Comparison of ENCODE assay signal across 28 cellular contexts in genomic region chr17:16425202-16425601, GRCh38. TPM values are rescaled to one million over a fixed set of nuclear protein-coding genes. Genes with fewer than 3 reads are reported as not detected.
"Had no signal": no experiment of that assay in that cellular context is flagged by ENCODE, and none has a peak within 500 bp of the region (broad histone marks: within the 10 kb centered on the region; RNA-seq: fewer than 3 reads in every experiment).

No MANE protein-coding gene starts in this region.

- H3K27me3 Mint-ChIP-seq: activated CD4-positive, alpha-beta T cell treated with anti-CD3 and anti-CD28 coated beads, Interleukin-2, amount 10 ng/mL, durations not matched to agents 24 days and 14 days; activated CD8-positive, alpha-beta memory T cell treated with anti-CD3 and anti-CD28 coated beads, Interleukin-2, amount 10 ng/mL, durations not matched to agents 7 days and 5 days; activated naive CD8-positive, alpha-beta T cell treated with anti-CD3 and anti-CD28 coated beads, Interleukin-2, amount 50 U/mL, for 24 hours; activated T-cell treated with anti-CD3 and anti-CD28 coated beads, Interleukin-2, amount 50 U/mL, for 24 hours; T-helper 17 cell had no signal

- H3K27ac Mint-ChIP-seq: activated CD8-positive, alpha-beta memory T cell treated with anti-CD3 and anti-CD28 coated beads, Interleukin-2, amount 10 ng/mL, durations not matched to agents 7 days and 5 days; activated naive CD8-positive, alpha-beta T cell treated with anti-CD3 and anti-CD28 coated beads, Interleukin-2, amount 50 U/mL, for 24 hours; activated T-cell treated with anti-CD3 and anti-CD28 coated beads, Interleukin-2, amount 50 U/mL, for 24 hours; activated T-helper 1 cell treated with anti-CD3 and anti-CD28 coated beads, Interleukin-12 subunit alpha, Interleukin-12 subunit beta, Interleukin-2, Interleukin-4 antibody, amounts not matched to agents 30 ng/mL and 10 ng/mL and 1 ng/mL, durations not matched to agents 14 hours and 24 hours and 36 hours; T-helper 17 cell; WTC11 had no signal

- H3K36me3 ChIP-seq: cardiac muscle cell had no signal

- H3K9me3 ChIP-seq: ascending aorta, Peyer's patch had no signal

- H3K27ac ChIP-seq: ascending aorta, brain microvascular endothelial cell, cardiac muscle cell, Peyer's patch, RWPE1 had no signal

- DNase-seq: activated CD4-positive, alpha-beta T cell treated with anti-CD3 and anti-CD28 coated beads for 1 hour; activated CD4-positive, alpha-beta T cell treated with anti-CD3 and anti-CD28 coated beads, Interleukin-2, amount 10 ng/mL, durations not matched to agents 24 days and 14 days; activated CD4-positive, alpha-beta T cell treated with anti-CD3 and anti-CD28 coated beads, Interleukin-2, amount 50 U/mL, for 48 hours; activated CD8-positive, alpha-beta memory T cell treated with anti-CD3 and anti-CD28 coated beads, Interleukin-2, amount 10 ng/mL, durations not matched to agents 7 days and 5 days; activated effector memory CD4-positive, alpha-beta T cell treated with Interleukin-2 at 50 U/mL for 16 hours; activated naive CD4-positive, alpha-beta T cell; activated naive CD8-positive, alpha-beta T cell treated with anti-CD3 and anti-CD28 coated beads, Interleukin-2, amount 50 U/mL, for 24 hours; activated T-cell treated with anti-CD3 and anti-CD28 coated beads, Interleukin-2, amount 50 U/mL, for 24 hours; amniotic stem cell; brain microvascular endothelial cell; cerebellar nuclear complex; KBM-7; NCI-H1930; NCI-H2107; NCI-H2171 treated with DMSO at 0.1 percent for 48 hours; NCI-H226; NCI-H526 treated with DMSO at 0.1 percent for 48 hours; Peyer's patch; SIG-M5; T-helper 17 cell; T-helper 9 cell had no signal

- H3K27me3 ChIP-seq: ascending aorta, brain microvascular endothelial cell, cardiac muscle cell, Peyer's patch had no signal

- ATAC-seq: activated CD8-positive, alpha-beta memory T cell treated with anti-CD3 and anti-CD28 coated beads, Interleukin-2, amount 10 ng/mL, durations not matched to agents 7 days and 5 days; activated naive CD4-positive, alpha-beta T cell treated with anti-CD3 and anti-CD28 coated beads, Interleukin-2, amount 50 U/mL, for 72 hours; activated naive CD8-positive, alpha-beta T cell treated with anti-CD3 and anti-CD28 coated beads, Interleukin-2, amount 50 U/mL, for 24 hours; T-helper 17 cell; WTC11 had no signal

- H3K9me3 Mint-ChIP-seq: activated CD4-positive, alpha-beta T cell treated with anti-CD3 and anti-CD28 coated beads, Interleukin-2, amount 10 ng/mL, durations not matched to agents 24 days and 14 days; activated naive CD4-positive, alpha-beta T cell treated with anti-CD3 and anti-CD28 coated beads, Interleukin-2, amount 50 U/mL, for 72 hours; activated naive CD8-positive, alpha-beta T cell treated with anti-CD3 and anti-CD28 coated beads, Interleukin-2, amount 50 U/mL, for 24 hours; activated T-cell treated with anti-CD3 and anti-CD28 coated beads, Interleukin-2, amount 50 U/mL, for 24 hours; activated T-helper 1 cell treated with anti-CD3 and anti-CD28 coated beads, Interleukin-12 subunit alpha, Interleukin-12 subunit beta, Interleukin-2, Interleukin-4 antibody, amounts not matched to agents 30 ng/mL and 10 ng/mL and 1 ng/mL, durations not matched to agents 14 hours and 24 hours and 36 hours; WTC11 had no signal

- H3K4me3 Mint-ChIP-seq: activated CD4-positive, alpha-beta T cell treated with anti-CD3 and anti-CD28 coated beads, Interleukin-2, amount 10 ng/mL, durations not matched to agents 24 days and 14 days; activated CD8-positive, alpha-beta memory T cell treated with anti-CD3 and anti-CD28 coated beads, Interleukin-2, amount 10 ng/mL, durations not matched to agents 7 days and 5 days; activated naive CD8-positive, alpha-beta T cell treated with anti-CD3 and anti-CD28 coated beads, Interleukin-2, amount 50 U/mL, for 24 hours; activated T-cell treated with anti-CD3 and anti-CD28 coated beads, Interleukin-2, amount 50 U/mL, for 24 hours; activated T-helper 1 cell treated with anti-CD3 and anti-CD28 coated beads, Interleukin-12 subunit alpha, Interleukin-12 subunit beta, Interleukin-2, Interleukin-4 antibody, amounts not matched to agents 30 ng/mL and 10 ng/mL and 1 ng/mL, durations not matched to agents 14 hours and 24 hours and 36 hours; T-helper 17 cell; WTC11 had no signal

- H3K36me3 Mint-ChIP-seq: activated naive CD4-positive, alpha-beta T cell treated with anti-CD3 and anti-CD28 coated beads, Interleukin-2, amount 50 U/mL, for 72 hours; WTC11 had no signal

- H3K4me3 ChIP-seq: ascending aorta, cardiac muscle cell, Peyer's patch had no signal

RNA-seq across cellular contexts. Expression of gene TRPV2, which starts 9.8 kb away (rescaled TPM):
- total RNA-seq: MCF 10A had no signal
